ENCODE assay signal across 12 cellular contexts in genomic region chr5:93281980-93282772, GRCh38.
"Had no signal": no experiment of that assay in that cellular context is flagged by ENCODE, and none has a peak within 500 bp of the region (broad histone marks: within the 10 kb centered on the region; RNA-seq: fewer than 3 reads in every experiment).

No MANE protein-coding gene starts in this region.

- H3K4me3 ChIP-seq: body of pancreas, sigmoid colon had no signal

- H3K36me3 ChIP-seq: sigmoid colon had no signal

- H3K27ac Mint-ChIP-seq: activated naive CD4-positive, alpha-beta T cell treated with anti-CD3 and anti-CD28 coated beads, Interleukin-2, amount 10 ng/mL, durations not matched to agents 7 days and 5 days; activated T-helper 2 cell treated with anti-CD3 and anti-CD28 coated beads, Interferon-gamma antibody, Interleukin-2, Interleukin-4, amounts not matched to agents 10 μg/mL and 5 μg/mL and 100 μg/mL, durations not matched to agents 14 hours and 24 hours and 36 hours; progenitor cell of endocrine pancreas; stimulated activated naive B cell treated with anti-CD40 and anti-IgM and Interleukin-4, amounts not matched to agents 10 μg/mL and 1 μg/mL and 100 μg/mL, for 72 hours had no signal

- H3K27ac ChIP-seq: body of pancreas, sigmoid colon had no signal

- H3K27me3 ChIP-seq: body of pancreas, sigmoid colon had no signal

- DNase-seq: activated CD4-positive, alpha-beta T cell treated with anti-CD3 and anti-CD28 coated beads, Interleukin-2, amount 50 U/mL, for 1 hour; activated naive CD4-positive, alpha-beta T cell treated with anti-CD3 and anti-CD28 coated beads, Interleukin-2, amount 10 ng/mL, durations not matched to agents 7 days and 5 days; dermis blood vessel endothelial cell; naive thymus-derived CD4-positive, alpha-beta T cell; nucleus accumbens; sigmoid colon; stimulated activated CD4-positive, alpha-beta T cell treated with anti-CD3 and anti-CD28 coated beads, Interleukin-2, amount 100 ng/mL, for 24 hours; stimulated activated naive B cell treated with anti-CD40 and anti-IgM and Interleukin-4, amounts not matched to agents 10 μg/mL and 1 μg/mL and 100 μg/mL, for 72 hours; trophoblast cell had no signal

- H3K4me1 ChIP-seq: body of pancreas, sigmoid colon had no signal

- H3K9me3 ChIP-seq: body of pancreas had no signal

- ATAC-seq: body of pancreas; naive thymus-derived CD4-positive, alpha-beta T cell; stimulated activated naive B cell treated with anti-CD40 and anti-IgM and Interleukin-4, amounts not matched to agents 10 μg/mL and 1 μg/mL and 100 μg/mL, for 72 hours had no signal

- H3K36me3 Mint-ChIP-seq: activated naive CD4-positive, alpha-beta T cell treated with anti-CD3 and anti-CD28 coated beads, Interleukin-2, amount 10 ng/mL, durations not matched to agents 7 days and 5 days; naive thymus-derived CD4-positive, alpha-beta T cell; stimulated activated naive B cell treated with anti-CD40 and anti-IgM and Interleukin-4, amounts not matched to agents 10 μg/mL and 1 μg/mL and 100 μg/mL, for 72 hours had no signal
